In the genomic region with DNA sequence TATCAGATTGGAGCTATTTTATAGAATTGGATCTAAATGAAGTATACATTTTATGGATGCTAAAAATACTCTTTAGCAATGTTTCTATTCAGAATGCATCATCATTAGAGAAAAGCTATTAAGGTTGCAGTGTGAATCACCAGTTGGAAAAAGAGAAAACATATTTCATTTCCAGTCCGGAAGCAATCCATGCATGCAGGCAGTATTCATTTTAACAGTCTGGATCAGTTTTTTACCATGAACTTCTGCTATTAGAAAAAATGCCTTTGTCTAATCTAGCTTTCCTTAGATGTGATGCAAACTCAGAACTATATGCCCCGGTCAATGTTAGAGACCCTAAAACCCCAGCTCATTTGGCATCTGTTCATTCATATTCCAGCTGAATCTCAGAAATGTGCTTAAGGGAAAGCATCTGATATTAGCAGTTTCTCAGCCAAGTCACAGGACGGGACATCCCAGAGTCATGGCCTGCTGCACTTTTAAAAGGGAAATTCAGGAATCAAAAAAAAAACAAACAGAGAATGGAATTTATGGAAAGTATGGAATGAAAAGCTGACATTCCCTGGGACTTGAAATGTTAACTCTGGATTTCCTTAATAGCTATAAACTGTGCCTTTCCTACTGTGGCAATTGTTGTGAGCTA, we compare ENCODE assay signal across 24 cellular contexts. TPM values are rescaled to one million over a fixed set of nuclear protein-coding genes. Genes with fewer than 3 reads are reported as not detected.
DNase-seq lines count a peak whose midpoint lies in the region; ATAC-seq, FAIRE-seq and TF ChIP-seq lines count a peak whose summit lies in the region.
"Had no signal": no experiment of that assay in that cellular context is flagged by ENCODE, and none has a peak within 500 bp of the region (broad histone marks: within the 10 kb centered on the region; RNA-seq: fewer than 3 reads in every experiment).

No MANE protein-coding gene starts in this region.

- peaks cover 2% of the 10 kb centered on the region for H3K9me1 ChIP-seq in endothelial cell of umbilical vein (replicated peaks; ENCODE audit: control insufficient read depth, extremely low read depth, insufficient read depth, low read length)

- no peaks in the 10 kb centered on the region for H4K20me1 ChIP-seq in endothelial cell of umbilical vein (replicated peaks; ENCODE audit: control insufficient read depth, extremely low read depth, insufficient read depth, low read length)

- TF ChIP-seq POLR2A in endothelial cell of umbilical vein (IDR thresholded peaks at IDR 0.05; ENCODE audit: low read depth, low read length), result no peak

- intact Hi-C loops in endothelial cell of umbilical vein (cut with micrococcal nuclease), result loop anchor here (5.0 kb wide), 1 partner anchor 105 kb away; a partner anchor contains a TSS

- H3K9me3 Mint-ChIP-seq in osteocyte (ENCODE audit: unreplicated experiment), result peaks cover 5% of the 10 kb centered on the region
- H3K9me3 Mint-ChIP-seq in T-cell, result peaks cover 0 to 7% (median 4%) of the 10 kb centered on the region in 3 donors

- CTCF ChIA-PET in endothelial cell of umbilical vein (lab: Charles Lee) (interaction anchor here (0.8 to 2.1 kb wide), 9 partner anchors 10 to 90 kb away, joined by 3 to 11 read pairs (median 6); a partner anchor contains a TSS), T-cell (lab: Charles Lee) (interaction anchor here in 1 of 2 donors (1.0 kb wide), 1 partner anchor 25 kb away, joined by 3 read pairs; no protein-coding TSS in a partner anchor)

- H3K79me2 ChIP-seq in endothelial cell of umbilical vein (ENCODE audit: control insufficient read depth, insufficient read depth, low read length), result no peaks in the 10 kb centered on the region
- H3K79me2 ChIP-seq: hepatocyte had no signal

- ATAC-seq in GM19395 (IDR thresholded peaks at IDR 0.05; ENCODE audit: unreplicated experiment) (no peak), T-cell (replicated peaks in 1 of 4) (no peak), GM19035 (IDR thresholded peaks at IDR 0.05; ENCODE audit: unreplicated experiment) (no peak)
- ATAC-seq: body of pancreas, esophagus mucosa, K562, sciatic nerve had no signal

- H3K4me1 ChIP-seq in endothelial cell of umbilical vein (ENCODE audit: control insufficient read depth, extremely low read depth, insufficient read depth, low read length), result peaks cover 19% of the 10 kb centered on the region
- H3K4me1 ChIP-seq: body of pancreas had no signal

- H3K36me3 ChIP-seq in endothelial cell of umbilical vein (ENCODE audit: control insufficient read depth in 2 of 2, extremely low read depth in 1 of 2, insufficient read depth in 2 of 2, low read length in 2 of 2), result no peaks in the 10 kb centered on the region
- H3K36me3 ChIP-seq: WERI-Rb-1 had no signal

- H3K36me3 Mint-ChIP-seq in osteocyte (ENCODE audit: unreplicated experiment), result no peaks in the 10 kb centered on the region
- H3K36me3 Mint-ChIP-seq in T-cell, result peaks cover 4% of the 10 kb centered on the region

- no peak overlapping the region for H3K4me3 Mint-ChIP-seq in osteocyte (ENCODE audit: unreplicated experiment)
- no peak overlapping the region for H3K4me3 Mint-ChIP-seq in T-cell
- H3K4me3 Mint-ChIP-seq: activated CD4-positive, alpha-beta memory T cell treated with anti-CD3 and anti-CD28 coated beads for 36 hours; activated naive CD8-positive, alpha-beta T cell; activated T-cell treated with anti-CD3 and anti-CD28 coated beads, Interleukin-2, amount 50 U/mL, for 4 hours had no signal

- dilution Hi-C loops in endothelial cell of umbilical vein (cut with MboI; ENCODE audit: extremely low pct_ligation_motif_present, low sequenced_read_pairs), result no loop called here

- no peak for TF ChIP-seq CTCF in endothelial cell of umbilical vein (IDR thresholded peaks at IDR 0.05; ENCODE audit: extremely low read depth in 1 of 2, insufficient read depth in 1 of 2, low read depth in 1 of 2, low read length in 2 of 2)
- no peak for TF ChIP-seq CTCF in osteocyte (IDR thresholded peaks at IDR 0.05)

- no peaks in the 10 kb centered on the region for H3K9me3 ChIP-seq in endothelial cell of umbilical vein (replicated peaks; ENCODE audit: control insufficient read depth, insufficient read depth, low read length)

- H2AFZ ChIP-seq in endothelial cell of umbilical vein (ENCODE audit: low read depth, low read length), result no peak overlapping the region
- H2AFZ ChIP-seq: hepatocyte had no signal

- no peaks in the 10 kb centered on the region for H3K27me3 ChIP-seq in endothelial cell of umbilical vein (ENCODE audit: control insufficient read depth in 2 of 2, insufficient read depth in 2 of 2, low read length in 2 of 2)
- H3K27me3 ChIP-seq: body of pancreas, hepatocyte had no signal

- H3K4me3 ChIP-seq in endothelial cell of umbilical vein (replicated peaks in 1 of 3; ENCODE audit: insufficient read depth in 1 of 3, low read depth in 1 of 3, low read length in 3 of 3), result no peak overlapping the region
- H3K4me3 ChIP-seq: body of pancreas, dorsolateral prefrontal cortex, hepatocyte, K562 had no signal

- H3K9ac ChIP-seq in endothelial cell of umbilical vein (replicated peaks; ENCODE audit: extremely low read depth, insufficient read depth, low read length), result no peak overlapping the region

- BruUV-seq in endothelial cell of umbilical vein (replicated peaks; lab: Mats Ljungman, UMichigan), result no TSS peak

- POLR2A ChIA-PET in endothelial cell of umbilical vein (lab: Charles Lee), result no interaction called here
- POLR2A ChIA-PET in T-cell (lab: Charles Lee), result interaction anchor here in 1 of 2 donors (0.9 kb wide), 1 partner anchor 28 kb away, joined by 5 read pairs; no protein-coding TSS in a partner anchor

- peak overlapping the region; percentile 14 for H3K27ac Mint-ChIP-seq in osteocyte (ENCODE audit: unreplicated experiment)
- no peak overlapping the region for H3K27ac Mint-ChIP-seq in T-cell
- H3K27ac Mint-ChIP-seq: activated CD4-positive, alpha-beta memory T cell treated with anti-CD3 and anti-CD28 coated beads for 36 hours; activated naive CD8-positive, alpha-beta T cell had no signal

- H3K27me3 Mint-ChIP-seq in osteocyte (ENCODE audit: unreplicated experiment), result peaks cover 18% of the 10 kb centered on the region
- H3K27me3 Mint-ChIP-seq in T-cell, result peaks cover 28 to 30% of the 10 kb centered on the region in 2 donors

- DNase-seq in EL (peak; percentile 8), LHCN-M2 (ENCODE audit: low read depth) (peak; percentile 6), endothelial cell of umbilical vein (ENCODE audit: low read depth, low spot score) (peak; percentile 67), osteocyte (ENCODE audit: extremely low spot score, unreplicated experiment) (no peak), T-cell (no peak)
- DNase-seq: activated CD4-positive, alpha-beta memory T cell treated with anti-CD3 and anti-CD28 coated beads for 36 hours; activated T-cell treated with anti-CD3 and anti-CD28 coated beads, Interleukin-2, amount 50 U/mL, for 4 hours; body of pancreas; dorsolateral prefrontal cortex; kidney; NCI-H1092; NCI-H69; nucleus accumbens; SW 1271; WERI-Rb-1 had no signal

- no peak overlapping the region for H3K27ac ChIP-seq in endothelial cell of umbilical vein (ENCODE audit: insufficient read depth, low read depth, low read length)
- H3K27ac ChIP-seq: body of pancreas, dorsolateral prefrontal cortex, hepatocyte, WERI-Rb-1 had no signal

- FAIRE-seq in endothelial cell of umbilical vein (lab: Jason Lieb, UNC), result peak; percentile 79
- FAIRE-seq: D721Med, H1, K562, kidney had no signal

- H3K4me2 ChIP-seq in endothelial cell of umbilical vein (ENCODE audit: insufficient read depth, low read length), result peak overlapping the region; percentile 57
- H3K4me2 ChIP-seq: hepatocyte had no signal

- H3K4me1 Mint-ChIP-seq in osteocyte (ENCODE audit: unreplicated experiment) (peaks cover 1% of the 10 kb centered on the region), T-cell (no peaks in the 10 kb centered on the region)

TF ChIP-seq in endothelial cell of umbilical vein, 7 proteins besides CTCF, POLR2A, EP300 and RAD21 (continues in another document):
- TF ChIP-seq MYC (IDR thresholded peaks at IDR 0.05; ENCODE audit: low read depth, low read length), result no peak
- TF ChIP-seq GATA2 (IDR thresholded peaks at IDR 0.05; ENCODE audit: insufficient read depth, insufficient read length, low read depth, low read length), result no peak
- no peak for TF ChIP-seq EZH2 (IDR thresholded peaks at IDR 0.05; ENCODE audit: borderline replicate concordance, low read depth, low read length, severe bottlenecking)
- TF ChIP-seq JUN (IDR thresholded peaks at IDR 0.05; ENCODE audit: borderline replicate concordance, insufficient read depth, insufficient read length, low read depth), result peak; percentile 27
- TF ChIP-seq, protein P1, sequence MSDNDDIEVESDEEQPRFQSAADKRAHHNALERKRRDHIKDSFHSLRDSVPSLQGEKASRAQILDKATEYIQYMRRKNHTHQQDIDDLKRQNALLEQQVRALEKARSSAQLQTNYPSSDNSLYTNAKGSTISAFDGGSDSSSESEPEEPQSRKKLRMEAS (IDR thresholded peaks at IDR 0.05; ENCODE audit: insufficient read depth, insufficient read length), result no peak
- TF ChIP-seq POLR2AphosphoS5 (IDR thresholded peaks at IDR 0.05; ENCODE audit: insufficient read depth, low read depth, low read length), result peak; percentile 53

RNA-seq across cellular contexts. Expression of a gene that starts 8.5 kb away (rescaled TPM):
- total RNA-seq in LHCN-M2 (2014; rRNA removed), result 0.63 and 1.3 TPM in 2 replicates
- polyA plus RNA-seq in LHCN-M2 (2012), result 0.09 TPM
- total RNA-seq in endothelial cell of umbilical vein, result 7.4 and 8.5 TPM in 2 replicates
- 2.0 and 2.3 TPM in 2 replicates for polyA plus RNA-seq in endothelial cell of umbilical vein
- polyA plus RNA-seq in endothelial cell of umbilical vein (2011; cell fraction: cytosol; rRNA removed), result 3.0 and 3.2 TPM in 2 replicates
- polyA plus RNA-seq in endothelial cell of umbilical vein (2011; cell fraction: nucleus; rRNA removed), result 6.9 and 7.4 TPM in 2 replicates
- 1.2 and 2.1 TPM in 2 replicates for polyA plus RNA-seq in endothelial cell of umbilical vein (2012)
- 6.3 and 11.1 TPM in 2 replicates for polyA minus RNA-seq in endothelial cell of umbilical vein
- polyA minus RNA-seq in endothelial cell of umbilical vein (2011; cell fraction: cytosol; rRNA and poly(A)+ RNA removed), result not detected
- 6.0 and 7.9 TPM in 2 replicates for polyA minus RNA-seq in endothelial cell of umbilical vein (2011; cell fraction: nucleus; rRNA and poly(A)+ RNA removed)
- 0.21 and 0.32 TPM in 2 replicates for total RNA-seq in osteocyte
- total RNA-seq in T-cell, result 1 to 10 TPM in 1 of 5 donors, under 1 TPM in 4; 0.16 to 1.0 (median 0.39) TPM

RNA-seq across cellular contexts. Expression of a gene that starts 27.7 kb away (rescaled TPM):
- total RNA-seq in LHCN-M2 (2014; rRNA removed), result 109 and 132 TPM in 2 replicates
- 75.5 TPM for polyA plus RNA-seq in LHCN-M2 (2012)
- 74.1 and 78.1 TPM in 2 replicates for total RNA-seq in endothelial cell of umbilical vein
- polyA plus RNA-seq in endothelial cell of umbilical vein, result 363 and 370 TPM in 2 replicates
- 148 and 198 TPM in 2 replicates for polyA plus RNA-seq in endothelial cell of umbilical vein (2011; cell fraction: cytosol; rRNA removed)
- 62.3 and 69.5 TPM in 2 replicates for polyA plus RNA-seq in endothelial cell of umbilical vein (2011; cell fraction: nucleus; rRNA removed)
- 72.7 and 85.8 TPM in 2 replicates for polyA plus RNA-seq in endothelial cell of umbilical vein (2012)
- 75.8 and 76.8 TPM in 2 replicates for polyA minus RNA-seq in endothelial cell of umbilical vein
- polyA minus RNA-seq in endothelial cell of umbilical vein (2011; cell fraction: cytosol; rRNA and poly(A)+ RNA removed), result 24.6 TPM
- 28.7 and 32.6 TPM in 2 replicates for polyA minus RNA-seq in endothelial cell of umbilical vein (2011; cell fraction: nucleus; rRNA and poly(A)+ RNA removed)
- 49.4 and 51.2 TPM in 2 replicates for total RNA-seq in osteocyte
- total RNA-seq in T-cell, result 10 to 100 TPM; 44.7 to 90.0 (median 76.7) TPM

Comparison
In these comparisons a context has a peak if more than half of its experiments do, and no peak if none do; other contexts are left out.
1. DNase-seq: peak in EL (single experiment), LHCN-M2 (single experiment) and endothelial cell of umbilical vein (single experiment); none in osteocyte (single experiment) and T-cell (0 of 34).